Comparison of ENCODE assay signal across 11 cellular contexts in the genomic region with DNA sequence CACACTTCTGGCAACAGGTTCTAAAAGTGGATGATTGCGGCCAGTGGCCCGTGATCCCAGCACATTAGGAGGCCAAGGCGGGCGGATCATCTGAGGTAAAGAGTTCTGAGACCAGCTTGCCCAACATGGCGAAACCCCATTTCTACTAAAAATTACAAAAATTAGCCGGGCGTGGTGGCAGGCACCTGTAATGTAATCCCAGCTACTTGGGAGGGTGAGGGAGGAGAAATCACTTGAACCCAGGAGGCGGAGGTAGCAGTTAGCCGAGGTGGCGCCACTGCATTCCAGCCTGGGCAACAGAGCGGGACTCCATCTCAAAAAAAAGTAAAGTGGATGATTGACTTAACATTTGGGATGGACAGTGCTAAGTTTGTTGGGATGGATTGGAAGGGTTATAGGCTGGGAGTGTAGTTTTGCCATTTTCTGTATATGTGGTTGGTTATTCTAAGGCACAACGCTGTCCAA. TPM values are rescaled to one million over a fixed set of nuclear protein-coding genes. Genes with fewer than 3 reads are reported as not detected.
DNase-seq lines count a peak whose midpoint lies in the region; TF ChIP-seq lines count a peak whose summit lies in the region.
"Had no signal": no experiment of that assay in that cellular context is flagged by ENCODE, and none has a peak within 500 bp of the region (broad histone marks: within the 10 kb centered on the region; RNA-seq: fewer than 3 reads in every experiment).

No MANE protein-coding gene starts in this region.

- no peak overlapping the region for H2AFZ ChIP-seq in Karpas-422 (ENCODE audit: low read length)
- H2AFZ ChIP-seq in neural progenitor cell (replicated peaks): no peak overlapping the region

- H3K36me3 ChIP-seq in Caco-2 (ENCODE audit: control insufficient read depth, insufficient read depth, low read length) (no peaks in the 10 kb centered on the region; the same call in 1 of the 2 replicates), Karpas-422 (ENCODE audit: insufficient read depth, low read length) (peaks cover 16% of the 10 kb centered on the region; the same call in 1 of the 2 replicates), neural progenitor cell (no peaks in the 10 kb centered on the region), testis (ENCODE audit: low read depth, missing control alignments) (no peaks in the 10 kb centered on the region)

- peaks cover 66% of the 10 kb centered on the region for H3K36me3 Mint-ChIP-seq in Caco-2 (ENCODE audit: insufficient read depth, unreplicated experiment)
- peaks cover 22% of the 10 kb centered on the region for H3K36me3 Mint-ChIP-seq in neural progenitor cell

- peaks cover 73% of the 10 kb centered on the region for H4K20me1 ChIP-seq in Karpas-422 (ENCODE audit: insufficient read depth, low read depth, low read length)
- peaks cover 74% of the 10 kb centered on the region for H4K20me1 ChIP-seq in neural progenitor cell (ENCODE audit: low read depth)

- H3K27me3 Mint-ChIP-seq in Caco-2 (ENCODE audit: insufficient read depth, unreplicated experiment) (no peaks in the 10 kb centered on the region), neural progenitor cell (ENCODE audit: insufficient read depth, low read depth) (peaks cover 8% of the 10 kb centered on the region)

- no peaks in the 10 kb centered on the region for H3K27me3 ChIP-seq in Caco-2 (replicated peaks; ENCODE audit: control insufficient read depth, insufficient read depth, low read length)
- H3K27me3 ChIP-seq in Karpas-422 (ENCODE audit: low read length): no peaks in the 10 kb centered on the region
- no peaks in the 10 kb centered on the region for H3K27me3 ChIP-seq in neural progenitor cell
- H3K27me3 ChIP-seq in testis: no peaks in the 10 kb centered on the region

- no peaks in the 10 kb centered on the region for H3K9me3 Mint-ChIP-seq in Caco-2 (ENCODE audit: unreplicated experiment)
- no peaks in the 10 kb centered on the region for H3K9me3 Mint-ChIP-seq in neural progenitor cell

- H3K27ac Mint-ChIP-seq in Caco-2 (ENCODE audit: unreplicated experiment): no peak overlapping the region
- H3K27ac Mint-ChIP-seq in neural progenitor cell: no peak overlapping the region

- intact Hi-C loops in Caco-2 (cut with micrococcal nuclease; ENCODE audit: unreplicated experiment) (no loop called here), testis (cut with DNase I; ENCODE audit: low total_unique reads) (no loop called here)

- CTCF ChIA-PET in Caco-2 (lab: Charles Lee): no interaction called here

- H3F3A ChIP-seq in neural progenitor cell (ENCODE audit: low read depth): peaks cover 40% of the 10 kb centered on the region

- H3K9ac ChIP-seq in Karpas-422 (ENCODE audit: low read length) (no peak overlapping the region), neural progenitor cell (no peak overlapping the region)

- H3K9me3 ChIP-seq in Caco-2: no peaks in the 10 kb centered on the region
- no peaks in the 10 kb centered on the region for H3K9me3 ChIP-seq in Karpas-422 (ENCODE audit: low read length)
- no peaks in the 10 kb centered on the region for H3K9me3 ChIP-seq in neural progenitor cell (ENCODE audit: low read depth)
- H3K9me3 ChIP-seq in testis: no peaks in the 10 kb centered on the region

- TF ChIP-seq CTCF in Caco-2 (IDR thresholded peaks at IDR 0.05; ENCODE audit: insufficient read depth in 1 of 2, low read depth in 1 of 2, low read length in 1 of 2, severe bottlenecking in 1 of 2, unreplicated experiment in 1 of 2): no peak
- TF ChIP-seq CTCF in coronary artery (IDR thresholded peaks at IDR 0.05): no peak
- no peak for TF ChIP-seq CTCF in neural progenitor cell (IDR thresholded peaks at IDR 0.05)
- no peak for TF ChIP-seq CTCF in testis (IDR thresholded peaks at IDR 0.05)

- H3K4me3 ChIP-seq in Caco-2 (ENCODE audit: low read depth, low read length): no peak overlapping the region
- H3K4me3 ChIP-seq in Karpas-422 (ENCODE audit: low read length): no peak overlapping the region
- peak overlapping the region; percentile 31 for H3K4me3 ChIP-seq in coronary artery
- peak overlapping the region; percentile 79 for H3K4me3 ChIP-seq in neural progenitor cell
- H3K4me3 ChIP-seq in testis: no peak overlapping the region
- H3K4me3 ChIP-seq: skin epidermis had no signal

- 49 to 64% methylated on average over 12 of the region's 12 CpGs for WGBS in testis, 2 donors

- POLR2A ChIA-PET in Caco-2 (lab: Charles Lee): no interaction called here

- TF ChIP-seq POLR2A in testis (IDR thresholded peaks at IDR 0.05): no peak

- H3K4me2 ChIP-seq in Karpas-422 (ENCODE audit: low read depth, low read length, poor library complexity, severe bottlenecking): peak overlapping the region; percentile 92
- H3K4me2 ChIP-seq in neural progenitor cell: peak overlapping the region; percentile 95

- H3K4me1 ChIP-seq in Caco-2 (peaks cover 25% of the 10 kb centered on the region), Karpas-422 (ENCODE audit: low read length) (peaks cover 70% of the 10 kb centered on the region), neural progenitor cell (peaks cover 34% of the 10 kb centered on the region), testis (peaks cover 54% of the 10 kb centered on the region)

- DNase-seq in Caco-2 (no peak), Karpas-422 (no peak), coronary artery (ENCODE audit: low spot score) (no peak), neural progenitor cell (ENCODE audit: low spot score) (peak; percentile 28), testis (no peak), AML-193 (lab: John Stamatoyannopoulos, UW) (no peak), NCI-H510A treated with DMSO at 0.1 percent for 48 hours (lab: John Stamatoyannopoulos, UW) (no peak), kidney glomerular epithelial cell (lab: John Stamatoyannopoulos, UW) (no peak)
- DNase-seq: NCI-H2029 treated with DMSO at 0.1 percent for 48 hours, SHP77 had no signal

- peak overlapping the region; percentile 18 for H3K4me3 Mint-ChIP-seq in Caco-2 (ENCODE audit: unreplicated experiment)
- H3K4me3 Mint-ChIP-seq in neural progenitor cell: peak overlapping the region; percentile 55

- H3K9me2 ChIP-seq in Karpas-422 (replicated peaks; ENCODE audit: insufficient read depth, low read length): no peaks in the 10 kb centered on the region

- no peak overlapping the region for H3K27ac ChIP-seq in Karpas-422 (ENCODE audit: low read length)
- peak overlapping the region; percentile 7 to 28 for H3K27ac ChIP-seq in coronary artery
- H3K27ac ChIP-seq in neural progenitor cell: no peak overlapping the region
- H3K27ac ChIP-seq in testis: no peak overlapping the region
- H3K27ac ChIP-seq: skin epidermis had no signal

- BruUV-seq in Caco-2 (replicated peaks; lab: Mats Ljungman, UMichigan): no TSS peak

- H3K79me2 ChIP-seq in Karpas-422 (ENCODE audit: low read length) (peaks cover 89% of the 10 kb centered on the region), neural progenitor cell (ENCODE audit: low read depth) (peaks cover 92% of the 10 kb centered on the region)

- H3K4me1 Mint-ChIP-seq in Caco-2 (ENCODE audit: low read depth, unreplicated experiment) (peaks cover 35% of the 10 kb centered on the region), neural progenitor cell (peaks cover 31% of the 10 kb centered on the region)

RNA-seq across cellular contexts. Expression of a gene that starts 3.4 kb away (rescaled TPM):
- 194 and 200 TPM in 2 replicates for total RNA-seq in Caco-2 (2022)
- 188 and 245 TPM in 2 replicates for total RNA-seq in Karpas-422 (2014; rRNA removed; shearing (Covaris generic); ENCODE audit: low replicate concordance)
- total RNA-seq in neural progenitor cell (ENCODE audit: low replicate concordance): 680 and 1,185 TPM in 2 replicates
- 100 to 1,000 TPM; 243 to 248 TPM for total RNA-seq in testis
- polyA plus RNA-seq in testis (ENCODE audit: insufficient read depth, low read depth, low replicate concordance): 174 TPM

RNA-seq across cellular contexts. Expression of a gene that starts 44.8 kb away (rescaled TPM):
- total RNA-seq in Caco-2 (2022): 73.6 and 83.6 TPM in 2 replicates
- 111 and 113 TPM in 2 replicates for total RNA-seq in Karpas-422 (2014; rRNA removed; shearing (Covaris generic); ENCODE audit: low replicate concordance)
- 115 and 201 TPM in 2 replicates for total RNA-seq in neural progenitor cell (ENCODE audit: low replicate concordance)
- 100 to 1,000 TPM; 142 to 150 TPM for total RNA-seq in testis
- polyA plus RNA-seq in testis (ENCODE audit: insufficient read depth, low read depth, low replicate concordance): 297 TPM

Comparison
In these comparisons a context has a peak if more than half of its experiments do, and no peak if none do; other contexts are left out.
1. H3K4me3 ChIP-seq: peak in coronary artery (single experiment) and neural progenitor cell (single experiment); none in Caco-2 (single experiment), Karpas-422 (single experiment) and testis (0 of 2).
2. H3K27ac ChIP-seq: peak in coronary artery (2 of 2); none in Karpas-422 (single experiment), neural progenitor cell (single experiment) and testis (0 of 2).